20 cellular contexts compared by ENCODE assay signal in the genomic region with DNA sequence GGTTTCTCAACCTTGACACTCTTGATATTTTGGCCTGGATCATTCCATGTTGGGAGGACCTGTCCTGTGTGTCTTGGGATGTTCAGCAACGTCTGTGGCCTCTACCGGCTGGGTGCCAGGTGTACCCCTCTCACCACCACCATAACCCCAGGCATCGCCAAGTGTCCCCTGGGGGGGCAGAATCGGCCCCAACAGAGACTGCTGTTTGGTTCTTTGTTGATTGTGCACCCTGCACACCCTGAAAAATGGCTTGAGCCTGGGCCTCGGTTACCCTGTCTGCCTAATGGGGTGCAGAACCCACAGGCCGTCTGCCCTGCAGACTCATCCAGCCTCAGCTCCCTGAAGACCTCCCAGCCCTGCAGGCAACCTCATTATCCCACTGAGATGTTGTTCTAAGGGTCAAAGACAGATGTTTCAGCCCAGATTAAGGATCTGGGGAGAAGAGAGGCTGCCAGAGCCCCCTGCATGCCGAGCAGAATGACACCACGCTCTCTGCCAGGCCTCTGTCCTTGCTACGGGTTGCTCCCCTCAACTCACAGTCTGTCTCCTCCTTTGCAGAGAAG. TPM values are rescaled to one million over a fixed set of nuclear protein-coding genes. Genes with fewer than 3 reads are reported as not detected.
A peak's percentile ranks its signal among the peaks of the same experiment; 100 is the strongest.
DNase-seq lines count a peak whose midpoint lies in the region; ATAC-seq and TF ChIP-seq lines count a peak whose summit lies in the region.
"Had no signal": no experiment of that assay in that cellular context is flagged by ENCODE, and none has a peak within 500 bp of the region (broad histone marks: within the 10 kb centered on the region; RNA-seq: fewer than 3 reads in every experiment).

No MANE protein-coding gene starts in this region.

- H3K36me3 ChIP-seq in SK-N-SH (replicated peaks in 1 of 2; ENCODE audit: control insufficient read depth in 1 of 2, insufficient read depth in 2 of 2, low read length in 1 of 2) = no peaks in the 10 kb centered on the region
- peaks cover 0 to 44% of the 10 kb centered on the region in 2 donors for H3K36me3 ChIP-seq in psoas muscle (ENCODE audit: insufficient read depth in 1 of 2, low read depth in 1 of 2)
- H3K36me3 ChIP-seq: Peyer's patch had no signal

- intact Hi-C loops in natural killer cell (cut with micrococcal nuclease) (no loop called here), psoas muscle (cut with DNase I) (no loop called here)

- H3K4me2 ChIP-seq in SK-N-SH = no peak overlapping the region
- H3K4me2 ChIP-seq: KMS-11 had no signal

- H2AFZ ChIP-seq in SK-N-SH (ENCODE audit: low read depth) = no peak overlapping the region

- TF ChIP-seq CTCF in SK-N-SH (IDR thresholded peaks at IDR 0.05) (no peak), natural killer cell (IDR thresholded peaks at IDR 0.05) (no peak), psoas muscle (IDR thresholded peaks at IDR 0.05) (no peak)

- H3K27ac Mint-ChIP-seq in natural killer cell treated with Interleukin-12 subunit alpha and Interleukin-12 subunit beta and Interleukin-15 and Interleukin-18, amount 100 ng/mL, for 72 hours = no peak overlapping the region
- H3K27ac Mint-ChIP-seq in natural killer cell = no peak overlapping the region
- H3K27ac Mint-ChIP-seq: HFFc6 had no signal

- CTCF ChIA-PET in SK-N-SH (lab: Yijun Ruan, JAX) = no interaction called here

- DNase-seq in SK-N-SH (peak; percentile 30), natural killer cell (no peak), psoas muscle (no peak), Ammon's horn (ENCODE audit: low spot score) (no peak), COR-L47 (lab: John Stamatoyannopoulos, UW) (no peak)
- DNase-seq in natural killer cell treated with Interleukin-12 subunit alpha and Interleukin-12 subunit beta and Interleukin-15 and Interleukin-18, amount 100 ng/mL, for 72 hours (ENCODE audit: low spot score) = peak; percentile 45
- DNase-seq: AML-193; HFFc6; NCI-H1417; NCI-H187; NCI-H2107; NCI-H510A; NCI-H748 treated with DMSO at 0.1 percent for 48 hours; NK-92 treated with Interleukin-12 subunit alpha and Interleukin-12 subunit beta, amount 100 ng/mL, for 24 hours had no signal

- no peaks in the 10 kb centered on the region for H3K79me2 ChIP-seq in SK-N-SH (ENCODE audit: insufficient read depth)

- peaks cover 5% of the 10 kb centered on the region for H3K9me3 ChIP-seq in SK-N-SH
- peaks cover 5% of the 10 kb centered on the region for H3K9me3 ChIP-seq in psoas muscle

- H3K27ac ChIP-seq in SK-N-SH (ENCODE audit: low read depth in 2 of 2, low read length in 1 of 2) = no peak overlapping the region
- peak overlapping the region; percentile 68 for H3K27ac ChIP-seq in psoas muscle
- H3K27ac ChIP-seq: 22Rv1, KMS-11, Peyer's patch had no signal

- H3K4me1 ChIP-seq in SK-N-SH (ENCODE audit: control insufficient read depth in 1 of 2, insufficient read depth in 2 of 2, low read depth in 1 of 2, low read length in 1 of 2) (peaks cover 0 to 3% of the 10 kb centered on the region in 2 experiments; a peak in 1 of 4 replicates), psoas muscle (peaks cover 62% of the 10 kb centered on the region)
- H3K4me1 ChIP-seq: Peyer's patch had no signal

- no peaks in the 10 kb centered on the region for H3F3A ChIP-seq in SK-N-SH (replicated peaks; ENCODE audit: insufficient read depth)

- peaks cover 5% of the 10 kb centered on the region for H3K9me3 Mint-ChIP-seq in natural killer cell treated with Interleukin-12 subunit alpha and Interleukin-12 subunit beta and Interleukin-15 and Interleukin-18, amount 100 ng/mL, for 72 hours
- H3K9me3 Mint-ChIP-seq in natural killer cell = peaks cover 2 to 6% of the 10 kb centered on the region in 2 donors

- no peak overlapping the region for H3K4me3 Mint-ChIP-seq in natural killer cell treated with Interleukin-12 subunit alpha and Interleukin-12 subunit beta and Interleukin-15 and Interleukin-18, amount 100 ng/mL, for 72 hours
- H3K4me3 Mint-ChIP-seq in natural killer cell = no peak overlapping the region
- H3K4me3 Mint-ChIP-seq: HFFc6 had no signal

- 77% methylated on average over 9 of the region's 9 CpGs for WGBS in SK-N-SH (ENCODE audit: low lambda C conversion rate)
- WGBS in psoas muscle, 3 donors = 76 to 80% (median 77%) methylated on average over 9 of the region's 9 CpGs

- no peak for TF ChIP-seq RAD21 in SK-N-SH (IDR thresholded peaks at IDR 0.05; ENCODE audit: low read length)

- H3K4me3 ChIP-seq in SK-N-SH (ENCODE audit: low read depth in 2 of 2, low read length in 1 of 2) (no peak overlapping the region), psoas muscle (no peak overlapping the region)
- H3K4me3 ChIP-seq: Peyer's patch had no signal

- no peak overlapping the region for H3K9ac ChIP-seq in SK-N-SH
- H3K9ac ChIP-seq: KMS-11 had no signal

- no peaks in the 10 kb centered on the region for H3K27me3 Mint-ChIP-seq in natural killer cell treated with Interleukin-12 subunit alpha and Interleukin-12 subunit beta and Interleukin-15 and Interleukin-18, amount 100 ng/mL, for 72 hours
- no peaks in the 10 kb centered on the region for H3K27me3 Mint-ChIP-seq in natural killer cell (ENCODE audit: low read depth in 2 of 2)

- ATAC-seq in SK-N-SH treated with all-trans-retinoic acid at 6 μM for 48 hours (no peak), natural killer cell (no peak), psoas muscle (no peak), GM21786 (IDR thresholded peaks at IDR 0.05; ENCODE audit: unreplicated experiment) (no peak)
- no peak for ATAC-seq in natural killer cell treated with Interleukin-12 subunit alpha and Interleukin-12 subunit beta and Interleukin-15 and Interleukin-18, amount 100 ng/mL, for 72 hours
- ATAC-seq: Right ventricle myocardium inferior had no signal

- POLR2A ChIA-PET in SK-N-SH (lab: Yijun Ruan, JAX) = no interaction called here

- H3K9me2 ChIP-seq in SK-N-SH = no peaks in the 10 kb centered on the region

- TF ChIP-seq EP300 in SK-N-SH (IDR thresholded peaks at IDR 0.05; ENCODE audit: borderline replicate concordance in 1 of 2, low read depth in 1 of 2, low read length in 1 of 2) = no peak

- H3K4me1 Mint-ChIP-seq in natural killer cell treated with Interleukin-12 subunit alpha and Interleukin-12 subunit beta and Interleukin-15 and Interleukin-18, amount 100 ng/mL, for 72 hours (ENCODE audit: low read depth in 2 of 2) = peaks cover 0 to 2% of the 10 kb centered on the region in 2 donors
- no peaks in the 10 kb centered on the region for H3K4me1 Mint-ChIP-seq in natural killer cell

- H3K36me3 Mint-ChIP-seq in natural killer cell treated with Interleukin-12 subunit alpha and Interleukin-12 subunit beta and Interleukin-15 and Interleukin-18, amount 100 ng/mL, for 72 hours = peaks cover 5% of the 10 kb centered on the region
- H3K36me3 Mint-ChIP-seq in natural killer cell = peaks cover 5% of the 10 kb centered on the region

- no peaks in the 10 kb centered on the region for H3K27me3 ChIP-seq in SK-N-SH (ENCODE audit: insufficient read depth)
- H3K27me3 ChIP-seq in psoas muscle (ENCODE audit: insufficient read depth in 3 of 3, low read length in 2 of 3) = no peaks in the 10 kb centered on the region
- H3K27me3 ChIP-seq: Peyer's patch had no signal

- H4K20me1 ChIP-seq in SK-N-SH (ENCODE audit: insufficient read depth) = no peaks in the 10 kb centered on the region

TF ChIP-seq in SK-N-SH, 30 proteins besides CTCF, POLR2A, EP300 and RAD21 (continues in another document):
- TF ChIP-seq SIN3A (IDR thresholded peaks at IDR 0.05; ENCODE audit: borderline replicate concordance, low read depth, low read length) (no peak), TEAD4 (IDR thresholded peaks at IDR 0.05; ENCODE audit: borderline replicate concordance, insufficient read depth) (no peak)
- TF ChIP-seq, protein P1, sequence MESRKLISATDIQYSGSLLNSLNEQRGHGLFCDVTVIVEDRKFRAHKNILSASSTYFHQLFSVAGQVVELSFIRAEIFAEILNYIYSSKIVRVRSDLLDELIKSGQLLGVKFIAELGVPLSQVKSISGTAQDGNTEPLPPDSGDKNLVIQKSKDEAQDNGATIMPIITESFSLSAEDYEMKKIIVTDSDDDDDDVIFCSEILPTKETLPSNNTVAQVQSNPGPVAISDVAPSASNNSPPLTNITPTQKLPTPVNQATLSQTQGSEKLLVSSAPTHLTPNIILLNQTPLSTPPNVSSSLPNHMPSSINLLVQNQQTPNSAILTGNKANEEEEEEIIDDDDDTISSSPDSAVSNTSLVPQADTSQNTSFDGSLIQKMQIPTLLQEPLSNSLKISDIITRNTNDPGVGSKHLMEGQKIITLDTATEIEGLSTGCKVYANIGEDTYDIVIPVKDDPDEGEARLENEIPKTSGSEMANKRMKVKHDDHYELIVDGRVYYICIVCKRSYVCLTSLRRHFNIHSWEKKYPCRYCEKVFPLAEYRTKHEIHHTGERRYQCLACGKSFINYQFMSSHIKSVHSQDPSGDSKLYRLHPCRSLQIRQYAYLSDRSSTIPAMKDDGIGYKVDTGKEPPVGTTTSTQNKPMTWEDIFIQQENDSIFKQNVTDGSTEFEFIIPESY (IDR thresholded peaks at IDR 0.05; ENCODE audit: borderline replicate concordance, low read depth) = no peak

TF ChIP-seq in SK-N-SH treated with all-trans-retinoic acid at 6 μM for 48 hours, 23 proteins besides CTCF, POLR2A, EP300 and RAD21:
- no peak for TF ChIP-seq TOX (CRISPR knock-in tag; IDR thresholded peaks at IDR 0.05; ENCODE audit: borderline replicate concordance)
TF ChIP-seq in SK-N-SH treated with all-trans-retinoic acid at 6 μM for 48 hours: peak in this region for 0.

RNA-seq across cellular contexts. Expression of a gene that starts 9.2 kb away (rescaled TPM):
- polyA plus RNA-seq in SK-N-SH (2012; rRNA removed) (not detected in 2 replicates), psoas muscle (100 to 1,000 TPM in 2 of 3 donors, 10 to 100 TPM in 1; 20.3 to 132 (median 110) TPM)
- not detected in 2 replicates for polyA plus RNA-seq in SK-N-SH (2012; cell fraction: cytosol; rRNA removed)
- polyA plus RNA-seq in SK-N-SH (2012; cell fraction: nucleus; rRNA removed) = not detected in 2 replicates
- not detected for total RNA-seq in natural killer cell treated with Interleukin-12 subunit alpha and Interleukin-12 subunit beta and Interleukin-15 and Interleukin-18, amount 100 ng/mL, for 72 hours
- total RNA-seq in natural killer cell (not detected), psoas muscle (100 to 1,000 TPM in 1 of 4 donors, 10 to 100 TPM in 3; 36.9 to 312 (median 57.7) TPM)
- total RNA-seq: HFFc6, Peyer's patch, Right ventricle myocardium inferior had no signal

Comparison
In these comparisons a context has a peak if more than half of its experiments do, and no peak if none do; other contexts are left out.
1. DNase-seq: peak in SK-N-SH (single experiment) and natural killer cell treated with Interleukin-12 subunit alpha and Interleukin-12 subunit beta and Interleukin-15 and Interleukin-18, amount 100 ng/mL, for 72 hours (single experiment); none in natural killer cell (single experiment), psoas muscle (0 of 2), Ammon's horn (single experiment) and COR-L47 (single experiment).
2. RNA of a gene that starts 9.2 kb away (total RNA-seq): 36.9 to 312 TPM in psoas muscle; not detected in natural killer cell treated with Interleukin-12 subunit alpha and Interleukin-12 subunit beta and Interleukin-15 and Interleukin-18, amount 100 ng/mL, for 72 hours and not detected in natural killer cell; every median in the first group is over 10 times any median in the second.